13 cellular contexts compared by ENCODE assay signal in the genomic region with DNA sequence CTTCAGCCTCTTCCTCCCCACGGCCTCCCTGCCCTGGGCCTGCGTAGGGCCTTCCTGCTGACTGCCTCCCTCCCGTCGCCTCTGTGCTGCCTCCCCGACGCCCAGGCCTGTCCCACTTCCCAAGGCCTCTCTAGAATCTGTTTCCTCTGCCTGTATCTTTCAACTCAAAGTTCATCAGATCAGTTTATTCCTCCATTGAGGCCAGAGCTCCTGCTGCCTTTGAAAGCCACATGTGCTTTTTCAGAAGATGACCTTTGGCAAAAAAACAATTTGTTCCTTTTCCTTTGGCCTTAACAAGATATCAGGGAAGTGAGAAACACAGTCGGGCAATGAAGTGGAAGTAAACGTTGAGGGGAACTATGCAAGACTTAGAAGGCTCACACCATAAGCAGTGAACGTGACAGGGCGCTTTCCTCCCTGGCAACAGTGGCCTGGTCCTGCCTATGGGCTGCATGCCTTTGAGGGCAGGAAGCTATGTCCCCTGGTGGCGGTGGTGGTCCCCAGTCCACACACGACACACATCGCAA.
DNase-seq lines count a peak whose midpoint lies in the region; ATAC-seq and TF ChIP-seq lines count a peak whose summit lies in the region.
"Had no signal": no experiment of that assay in that cellular context is flagged by ENCODE, and none has a peak within 500 bp of the region (broad histone marks: within the 10 kb centered on the region; RNA-seq: fewer than 3 reads in every experiment).

No MANE protein-coding gene starts in this region.

- H3K4me1 Mint-ChIP-seq in CD14-positive monocyte = peaks cover 72% of the 10 kb centered on the region

- intact Hi-C loops in CD14-positive monocyte (cut with micrococcal nuclease) (loop anchor here (5.0 to 10.0 kb wide), 3 partner anchors 90 to 290 kb away; a partner anchor contains a TSS), sciatic nerve (cut with DNase I) (no loop called here)

- H3K79me2 ChIP-seq in GM23248 (ENCODE audit: insufficient read depth) = no peaks in the 10 kb centered on the region

- 92 to 94% methylated on average over 13 of the region's 13 CpGs for WGBS in GM23248 (ENCODE audit: low coverage in 1 of 2, low lambda C conversion rate in 2 of 2, missing lambda C conversion rate in 2 of 2), 2 experiments

- DNase-seq in CD14-positive monocyte (ENCODE audit: low spot score) (peak; percentile 75), UCSD-AML1 (lab: John Stamatoyannopoulos, UW; ENCODE audit: unreplicated experiment) (peak; percentile 31), islet precursor cell (peak; percentile 43), sciatic nerve (ENCODE audit: low spot score) (no peak), ecto neural progenitor cell (ENCODE audit: low spot score) (no peak), GM23248 (no peak)
- DNase-seq: amniotic stem cell, DMS79, mammary epithelial cell had no signal

- no peaks in the 10 kb centered on the region for H3K9me2 ChIP-seq in GM23248 (ENCODE audit: insufficient read depth)

- peaks cover 0 to 2% (median 0%) of the 10 kb centered on the region in 3 donors for H3K27me3 Mint-ChIP-seq in CD14-positive monocyte (ENCODE audit: low read depth in 3 of 3)

- no peaks in the 10 kb centered on the region for H3K27me3 ChIP-seq in GM23248 (replicated peaks; ENCODE audit: insufficient read depth)
- H3K27me3 ChIP-seq: gastrocnemius medialis had no signal

- in situ Hi-C loops in GM23248 (cut with MboI) = no loop called here

- no peak overlapping the region for H3K9ac ChIP-seq in GM23248

- no peak overlapping the region for H3K4me2 ChIP-seq in GM23248 (ENCODE audit: unreplicated experiment)

- no peak overlapping the region for H3K4me3 ChIP-seq in GM23248
- H3K4me3 ChIP-seq: gastrocnemius medialis had no signal

- no peak overlapping the region for H2AFZ ChIP-seq in GM23248

- H3K36me3 Mint-ChIP-seq in CD14-positive monocyte = peaks cover 0 to 4% of the 10 kb centered on the region in 2 donors

- H3K9me3 Mint-ChIP-seq in CD14-positive monocyte = peaks cover 0 to 2% (median 0%) of the 10 kb centered on the region in 7 donors

- H3K27ac Mint-ChIP-seq in CD14-positive monocyte = peak overlapping the region; percentile 93 to 100 (median 98)

- no peaks in the 10 kb centered on the region for H3K36me3 ChIP-seq in GM23248 (ENCODE audit: low read depth)
- H3K36me3 ChIP-seq: gastrocnemius medialis had no signal

- no peak for TF ChIP-seq CTCF in CD14-positive monocyte (IDR thresholded peaks at IDR 0.05)

- H3K9me3 ChIP-seq in GM23248 (ENCODE audit: low read depth) = no peaks in the 10 kb centered on the region
- H3K9me3 ChIP-seq: gastrocnemius medialis had no signal

- peak; percentile 55 for ATAC-seq in sciatic nerve
- no peak for ATAC-seq in GM18867 (IDR thresholded peaks at IDR 0.05; ENCODE audit: unreplicated experiment)
- no peak for ATAC-seq in GM18907 (IDR thresholded peaks at IDR 0.05; ENCODE audit: unreplicated experiment)

- H3K4me1 ChIP-seq in GM23248 (ENCODE audit: insufficient read depth) = no peaks in the 10 kb centered on the region

- H3K27ac ChIP-seq in GM23248 = no peak overlapping the region
- H3K27ac ChIP-seq: VCaP had no signal

- no peaks in the 10 kb centered on the region for H3F3A ChIP-seq in GM23248 (ENCODE audit: insufficient read depth)

- H4K20me1 ChIP-seq in GM23248 (ENCODE audit: insufficient read depth) = no peaks in the 10 kb centered on the region

- H3K4me3 Mint-ChIP-seq in CD14-positive monocyte = peak overlapping the region in 1 of 2 donors; percentile 17

Comparison
In these comparisons a context has a peak if more than half of its experiments do, and no peak if none do; other contexts are left out.
1. DNase-seq: peak in CD14-positive monocyte (single experiment), UCSD-AML1 (single experiment) and islet precursor cell (single experiment); none in sciatic nerve (single experiment), ecto neural progenitor cell (single experiment) and GM23248 (single experiment).